12 cellular contexts compared by ENCODE assay signal in the genomic region with DNA sequence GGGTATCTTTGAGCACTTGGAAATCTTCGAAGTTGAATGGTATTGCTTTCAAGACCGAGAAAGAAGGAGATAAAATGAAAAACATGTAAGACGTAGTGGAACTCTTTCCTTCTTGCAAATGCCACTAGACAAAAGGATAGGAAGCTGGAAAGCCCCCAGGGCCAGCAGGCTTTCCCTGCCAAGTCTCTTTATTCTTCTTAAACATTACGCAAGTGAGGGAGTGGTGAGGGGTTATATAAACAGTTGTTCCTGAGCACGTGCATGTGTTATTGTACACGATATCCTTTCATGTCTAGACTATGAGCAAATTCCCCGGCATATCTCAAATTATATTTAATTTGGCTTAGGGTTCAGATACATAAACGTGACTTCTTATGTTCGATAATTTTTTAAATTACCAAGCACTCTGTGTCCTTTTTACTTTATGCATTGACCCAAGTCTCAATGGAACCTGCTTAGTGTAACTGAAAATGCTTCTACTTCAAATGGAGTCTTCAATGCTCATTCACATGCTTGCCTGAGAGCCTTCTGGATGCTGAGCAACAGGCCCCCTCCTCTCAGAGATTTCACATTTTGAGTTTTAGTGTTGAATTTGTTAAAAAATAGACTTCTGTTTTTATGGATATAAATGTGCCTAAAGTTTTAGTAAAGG. TPM values are rescaled to one million over a fixed set of nuclear protein-coding genes. Genes with fewer than 3 reads are reported as not detected.
DNase-seq lines count a peak whose midpoint lies in the region; ATAC-seq and TF ChIP-seq lines count a peak whose summit lies in the region.
"Had no signal": no experiment of that assay in that cellular context is flagged by ENCODE, and none has a peak within 500 bp of the region (broad histone marks: within the 10 kb centered on the region; RNA-seq: fewer than 3 reads in every experiment).

No MANE protein-coding gene starts in this region.

- H3K27ac ChIP-seq in esophagus squamous epithelium (peak overlapping the region in 3 of 4 donors; percentile 7 to 68 (median 62)), lung (ENCODE audit: low read depth in 1 of 2, low read length in 1 of 2) (no peak overlapping the region)
- H3K27ac ChIP-seq: cardiac muscle cell had no signal

- no peaks in the 10 kb centered on the region for H3K27me3 ChIP-seq in esophagus squamous epithelium
- H3K27me3 ChIP-seq in lung (ENCODE audit: control insufficient read depth, insufficient read depth) = no peaks in the 10 kb centered on the region
- H3K27me3 ChIP-seq: cardiac muscle cell had no signal

- no peak for DNase-seq in esophagus squamous epithelium (lab: John Stamatoyannopoulos, UW)
- peak; percentile 46 for DNase-seq in lung (ENCODE audit: low spot score)
- no peak for DNase-seq in type B pancreatic cell (ENCODE audit: extremely low spot score, unreplicated experiment)
- no peak for DNase-seq in NCI-H1105 (lab: John Stamatoyannopoulos, UW)
- no peak for DNase-seq in NCI-H1694 treated with DMSO at 0.1 percent for 48 hours (lab: John Stamatoyannopoulos, UW)
- DNase-seq in AG08395 (ENCODE audit: low spot score) = no peak
- no peak for DNase-seq in DMS153 (lab: John Stamatoyannopoulos, UW)
- DNase-seq: NCI-H2081 treated with DMSO at 0.1 percent for 48 hours had no signal

- 15 to 17% methylated on average over 9 of the region's 9 CpGs for WGBS in esophagus squamous epithelium, 2 donors
- WGBS in lung, 2 donors = 33 to 68% methylated on average over 9 of the region's 9 CpGs

- H3K27ac Mint-ChIP-seq in type B pancreatic cell = peak overlapping the region; percentile 68
- H3K27ac Mint-ChIP-seq: stimulated activated effector memory CD8-positive, alpha-beta T cell treated with anti-CD3 and anti-CD28 coated beads, Interleukin-12 subunit alpha, Interleukin-12 subunit beta, amount 100 ng/mL, for 72 hours had no signal

- H3K27me3 Mint-ChIP-seq in type B pancreatic cell = no peaks in the 10 kb centered on the region

- peaks cover 0 to 90% (median 0%) of the 10 kb centered on the region in 3 donors for H3K36me3 ChIP-seq in esophagus squamous epithelium
- peaks cover 23 to 28% of the 10 kb centered on the region in 2 donors for H3K36me3 ChIP-seq in lung (ENCODE audit: control insufficient read depth in 2 of 2, insufficient read depth in 2 of 2, low read length in 2 of 2)

- no peak for TF ChIP-seq CTCF in esophagus squamous epithelium (IDR thresholded peaks at IDR 0.05)
- no peak for TF ChIP-seq CTCF in lung (IDR thresholded peaks at IDR 0.05; ENCODE audit: control extremely low read depth, extremely low read depth)
- TF ChIP-seq CTCF in type B pancreatic cell (conservative IDR thresholded peaks at IDR 0.05) = no peak

- H3K36me3 Mint-ChIP-seq in type B pancreatic cell = peaks cover 46% of the 10 kb centered on the region

- H3K4me1 Mint-ChIP-seq in type B pancreatic cell (ENCODE audit: unreplicated experiment) = peaks cover 6% of the 10 kb centered on the region
- H3K4me1 Mint-ChIP-seq: stimulated activated effector memory CD8-positive, alpha-beta T cell treated with anti-CD3 and anti-CD28 coated beads, Interleukin-12 subunit alpha, Interleukin-12 subunit beta, amount 100 ng/mL, for 72 hours had no signal

- H3K9me3 ChIP-seq in esophagus squamous epithelium (no peaks in the 10 kb centered on the region), lung (ENCODE audit: control insufficient read depth in 2 of 2, insufficient read depth in 1 of 2, low read length in 1 of 2) (no peaks in the 10 kb centered on the region)

- no peaks in the 10 kb centered on the region for H3K9me3 Mint-ChIP-seq in type B pancreatic cell
- H3K9me3 Mint-ChIP-seq: stimulated activated effector memory CD8-positive, alpha-beta T cell treated with anti-CD3 and anti-CD28 coated beads, Interleukin-12 subunit alpha, Interleukin-12 subunit beta, amount 100 ng/mL, for 72 hours had no signal

- intact Hi-C loops in esophagus squamous epithelium (cut with DNase I) = no loop called here

- H3K4me1 ChIP-seq in esophagus squamous epithelium (peaks cover 0 to 21% (median 12%) of the 10 kb centered on the region in 3 donors), lung (ENCODE audit: control insufficient read depth in 2 of 2, insufficient read depth in 2 of 2, low read length in 2 of 2) (peaks cover under 1 to 6% of the 10 kb centered on the region in 2 donors)

- peak; percentile 58 for ATAC-seq in lung (ENCODE audit: insufficient read depth, low FRiP score)
- ATAC-seq: stimulated activated effector memory CD8-positive, alpha-beta T cell treated with anti-CD3 and anti-CD28 coated beads, Interleukin-12 subunit alpha, Interleukin-12 subunit beta, amount 100 ng/mL, for 72 hours had no signal

- H3K4me3 ChIP-seq in esophagus squamous epithelium (no peak overlapping the region), lung (no peak overlapping the region)
- H3K4me3 ChIP-seq: cardiac muscle cell, skin epidermis had no signal

- no peak for TF ChIP-seq POLR2A in esophagus squamous epithelium (IDR thresholded peaks at IDR 0.05)

- peak overlapping the region; percentile 22 for H3K4me3 Mint-ChIP-seq in type B pancreatic cell
- H3K4me3 Mint-ChIP-seq: stimulated activated effector memory CD8-positive, alpha-beta T cell treated with anti-CD3 and anti-CD28 coated beads, Interleukin-12 subunit alpha, Interleukin-12 subunit beta, amount 100 ng/mL, for 72 hours had no signal

TF ChIP-seq in PFSK-1, 5 proteins besides CTCF, POLR2A, EP300 and RAD21:
- 0 out of 2 replicates have a peak, but pooled peaks have one; percentile 20 for TF ChIP-seq POLR2AphosphoS5 (IDR thresholded peaks at IDR 0.05; ENCODE audit: low read depth, low read length)
- TF ChIP-seq, protein P1, sequence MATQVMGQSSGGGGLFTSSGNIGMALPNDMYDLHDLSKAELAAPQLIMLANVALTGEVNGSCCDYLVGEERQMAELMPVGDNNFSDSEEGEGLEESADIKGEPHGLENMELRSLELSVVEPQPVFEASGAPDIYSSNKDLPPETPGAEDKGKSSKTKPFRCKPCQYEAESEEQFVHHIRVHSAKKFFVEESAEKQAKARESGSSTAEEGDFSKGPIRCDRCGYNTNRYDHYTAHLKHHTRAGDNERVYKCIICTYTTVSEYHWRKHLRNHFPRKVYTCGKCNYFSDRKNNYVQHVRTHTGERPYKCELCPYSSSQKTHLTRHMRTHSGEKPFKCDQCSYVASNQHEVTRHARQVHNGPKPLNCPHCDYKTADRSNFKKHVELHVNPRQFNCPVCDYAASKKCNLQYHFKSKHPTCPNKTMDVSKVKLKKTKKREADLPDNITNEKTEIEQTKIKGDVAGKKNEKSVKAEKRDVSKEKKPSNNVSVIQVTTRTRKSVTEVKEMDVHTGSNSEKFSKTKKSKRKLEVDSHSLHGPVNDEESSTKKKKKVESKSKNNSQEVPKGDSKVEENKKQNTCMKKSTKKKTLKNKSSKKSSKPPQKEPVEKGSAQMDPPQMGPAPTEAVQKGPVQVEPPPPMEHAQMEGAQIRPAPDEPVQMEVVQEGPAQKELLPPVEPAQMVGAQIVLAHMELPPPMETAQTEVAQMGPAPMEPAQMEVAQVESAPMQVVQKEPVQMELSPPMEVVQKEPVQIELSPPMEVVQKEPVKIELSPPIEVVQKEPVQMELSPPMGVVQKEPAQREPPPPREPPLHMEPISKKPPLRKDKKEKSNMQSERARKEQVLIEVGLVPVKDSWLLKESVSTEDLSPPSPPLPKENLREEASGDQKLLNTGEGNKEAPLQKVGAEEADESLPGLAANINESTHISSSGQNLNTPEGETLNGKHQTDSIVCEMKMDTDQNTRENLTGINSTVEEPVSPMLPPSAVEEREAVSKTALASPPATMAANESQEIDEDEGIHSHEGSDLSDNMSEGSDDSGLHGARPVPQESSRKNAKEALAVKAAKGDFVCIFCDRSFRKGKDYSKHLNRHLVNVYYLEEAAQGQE (IDR thresholded peaks at IDR 0.05; ENCODE audit: insufficient read depth in 1 of 2, low read depth in 2 of 2, low read length in 2 of 2) = 0 out of 4 replicates have a peak, but pooled peaks of 1 of the 2 experiments have one; percentile 55
- TF ChIP-seq FOXP2 (optimal IDR thresholded peaks at IDR 0.05; ENCODE audit: borderline replicate concordance, extremely low read depth, extremely low read length, insufficient read depth) = no peak
- TF ChIP-seq TAF1 (IDR thresholded peaks at IDR 0.05; ENCODE audit: borderline replicate concordance, insufficient read depth, low read length) = no peak
- peak; percentile 99 for TF ChIP-seq SIN3A (IDR thresholded peaks at IDR 0.05; ENCODE audit: borderline replicate concordance, insufficient read depth, low read length)
TF ChIP-seq in PFSK-1: peak in this region for 3.

RNA-seq across cellular contexts. Expression of a gene that starts 59.0 kb away (rescaled TPM):
- 32.5 TPM for polyA plus RNA-seq in PFSK-1 (2012; ENCODE audit: insufficient read length, low read depth)
- total RNA-seq in esophagus squamous epithelium (10 to 100 TPM; 17.6 to 39.7 (median 27.7) TPM), lung (10 to 100 TPM; 30.0 to 71.5 TPM), type B pancreatic cell (ENCODE audit: low replicate concordance) (48.1 and 52.3 TPM in 2 replicates)
- 10 to 100 TPM in 1 of 2 donors, 1 to 10 TPM in 1; 8.3 to 10.9 TPM for polyA plus RNA-seq in lung

Comparison
In these comparisons a context has a peak if more than half of its experiments do, and no peak if none do; other contexts are left out.
1. H3K27ac ChIP-seq: peak in esophagus squamous epithelium (3 of 4); none in lung (0 of 2).